14 cellular contexts compared by ENCODE assay signal in the genomic region with DNA sequence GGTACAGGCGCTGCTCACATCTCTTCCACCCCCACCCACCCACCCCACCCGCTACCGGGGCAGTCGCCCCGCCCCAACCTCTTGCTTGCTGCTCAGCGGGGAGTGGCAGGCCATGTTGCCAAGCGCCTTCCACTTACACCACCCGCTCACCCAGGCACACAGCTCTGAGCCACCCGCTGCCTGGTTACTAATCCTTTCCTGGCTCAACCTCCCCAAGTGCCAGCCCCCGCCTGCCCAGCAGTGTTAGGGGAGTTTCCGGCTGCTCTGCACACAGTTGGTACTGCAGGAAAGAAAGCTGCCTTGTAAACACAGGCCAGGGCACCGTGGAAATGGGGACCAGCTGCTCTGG. TPM values are rescaled to one million over a fixed set of nuclear protein-coding genes. Genes with fewer than 3 reads are reported as not detected.
DNase-seq lines count a peak whose midpoint lies in the region; ATAC-seq and TF ChIP-seq lines count a peak whose summit lies in the region.
"Had no signal": no experiment of that assay in that cellular context is flagged by ENCODE, and none has a peak within 500 bp of the region (broad histone marks: within the 10 kb centered on the region; RNA-seq: fewer than 3 reads in every experiment).

No MANE protein-coding gene starts in this region.

- DNase-seq in NCI-H2029 treated with DMSO at 0.1 percent for 48 hours (lab: John Stamatoyannopoulos, UW) (peak; percentile 0), NCI-H2029 (lab: John Stamatoyannopoulos, UW) (no peak), NCI-H510A (lab: John Stamatoyannopoulos, UW) (peak; percentile 55), foreskin keratinocyte (no peak), superior temporal gyrus (ENCODE audit: extremely low spot score) (peak; percentile 30), DMS114 treated with DMSO at 0.1 percent for 48 hours (lab: John Stamatoyannopoulos, UW; ENCODE audit: unreplicated experiment) (no peak)
- DNase-seq: amniotic stem cell; stimulated activated CD4-positive, alpha-beta T cell treated with anti-CD3 and anti-CD28 coated beads, Interleukin-12 subunit alpha, Interleukin-12 subunit beta, amount 100 ng/mL, for 4 hours; T-helper 1 cell had no signal

- TF ChIP-seq CTCF in foreskin keratinocyte (conservative IDR thresholded peaks at IDR 0.05): no peak

- peaks cover 20% of the 10 kb centered on the region for H3K27me3 ChIP-seq in foreskin keratinocyte

- no peak overlapping the region for H3K27ac ChIP-seq in foreskin keratinocyte
- H3K27ac ChIP-seq: epithelial cell of prostate had no signal

- H3K4me1 ChIP-seq in foreskin keratinocyte: no peaks in the 10 kb centered on the region

- ATAC-seq in foreskin keratinocyte (peak; percentile 13), GM18873 (IDR thresholded peaks at IDR 0.05; ENCODE audit: low FRiP score, unreplicated experiment) (no peak), HG02571 (IDR thresholded peaks at IDR 0.05; ENCODE audit: unreplicated experiment) (no peak)

RNA-seq across cellular contexts. Expression of gene LACTBL1, which starts 56.2 kb away (rescaled TPM):
- total RNA-seq in foreskin keratinocyte: not detected in 2 replicates
- polyA plus RNA-seq in foreskin keratinocyte: not detected in 2 replicates
- total RNA-seq: GM23338 had no signal
- polyA plus RNA-seq: GM23338, neural cell had no signal

Comparison
In these comparisons a context has a peak if more than half of its experiments do, and no peak if none do; other contexts are left out.
1. DNase-seq: peak in NCI-H2029 treated with DMSO at 0.1 percent for 48 hours (single experiment), NCI-H510A (single experiment) and superior temporal gyrus (single experiment); none in NCI-H2029 (single experiment), foreskin keratinocyte (0 of 2) and DMS114 treated with DMSO at 0.1 percent for 48 hours (single experiment).